In the genomic region with DNA sequence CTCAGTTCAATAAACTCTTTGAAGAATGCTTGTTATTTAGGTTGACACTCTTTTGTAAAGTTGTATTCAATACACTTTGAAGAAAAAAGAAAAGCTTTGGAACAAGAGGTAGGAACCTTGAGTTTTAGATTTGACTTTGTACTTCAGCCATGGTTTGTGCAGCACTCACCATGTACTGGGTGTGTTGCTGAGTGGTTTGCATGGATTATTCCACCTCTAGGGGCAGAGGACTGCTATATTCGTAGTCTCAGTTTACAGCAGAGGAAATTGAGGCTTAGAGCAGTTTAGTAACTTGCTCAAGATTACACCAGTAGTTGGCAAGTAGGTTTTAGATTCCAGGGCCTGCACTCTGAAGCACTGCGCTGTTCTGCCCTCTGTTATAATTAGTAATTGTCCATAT, we compare ENCODE assay signal across 13 cellular contexts.
DNase-seq lines count a peak whose midpoint lies in the region; ATAC-seq and TF ChIP-seq lines count a peak whose summit lies in the region.
"Had no signal": no experiment of that assay in that cellular context is flagged by ENCODE, and none has a peak within 500 bp of the region (broad histone marks: within the 10 kb centered on the region; RNA-seq: fewer than 3 reads in every experiment).

No MANE protein-coding gene starts in this region.

- no peak for TF ChIP-seq EP300 in SK-N-SH (IDR thresholded peaks at IDR 0.05; ENCODE audit: borderline replicate concordance in 1 of 2, low read depth in 1 of 2, low read length in 1 of 2)

- H3K4me3 ChIP-seq in right atrium auricular region: no peak overlapping the region
- no peak overlapping the region for H3K4me3 ChIP-seq in SK-N-SH (ENCODE audit: low read depth in 2 of 2, low read length in 1 of 2)
- H3K4me3 ChIP-seq: thyroid gland had no signal

- H3K27me3 ChIP-seq in right atrium auricular region (no peaks in the 10 kb centered on the region), SK-N-SH (ENCODE audit: insufficient read depth) (no peaks in the 10 kb centered on the region)
- H3K27me3 ChIP-seq: thyroid gland had no signal

- peaks cover 30% of the 10 kb centered on the region; the same call in 1 of the 2 replicates for H3K79me2 ChIP-seq in SK-N-SH (ENCODE audit: insufficient read depth)

- no peaks in the 10 kb centered on the region for H3F3A ChIP-seq in SK-N-SH (replicated peaks; ENCODE audit: insufficient read depth)

- no peak overlapping the region for H3K4me2 ChIP-seq in SK-N-SH
- H3K4me2 ChIP-seq: KMS-11 had no signal

- ATAC-seq in Right ventricle myocardium superior (ENCODE audit: poor library complexity) (peak; percentile 38), left ventricle myocardium superior (peak; percentile 37), GM21825 (IDR thresholded peaks at IDR 0.05; ENCODE audit: unreplicated experiment) (no peak)

- peaks cover 3% of the 10 kb centered on the region for H3K9me3 Mint-ChIP-seq in type B pancreatic cell

- H3K4me3 Mint-ChIP-seq in type B pancreatic cell: no peak overlapping the region

- POLR2A ChIA-PET in SK-N-SH (lab: Yijun Ruan, JAX): no interaction called here

- H3K36me3 ChIP-seq in right atrium auricular region (no peaks in the 10 kb centered on the region), SK-N-SH (replicated peaks in 1 of 2; ENCODE audit: control insufficient read depth in 1 of 2, insufficient read depth in 2 of 2, low read length in 1 of 2) (no peaks in the 10 kb centered on the region)
- H3K36me3 ChIP-seq: thyroid gland had no signal

- H3K27ac Mint-ChIP-seq in type B pancreatic cell: no peak overlapping the region

- no peaks in the 10 kb centered on the region for H3K4me1 Mint-ChIP-seq in type B pancreatic cell (ENCODE audit: unreplicated experiment)

- H3K9ac ChIP-seq in SK-N-SH: no peak overlapping the region
- H3K9ac ChIP-seq: KMS-11 had no signal

- no peak for TF ChIP-seq CTCF in right atrium auricular region (IDR thresholded peaks at IDR 0.05)
- peak; percentile 13; the same call in 1 of the 2 replicates for TF ChIP-seq CTCF in SK-N-SH (IDR thresholded peaks at IDR 0.05)
- peak; percentile 47 for TF ChIP-seq CTCF in type B pancreatic cell (conservative IDR thresholded peaks at IDR 0.05)

- H2AFZ ChIP-seq in SK-N-SH (ENCODE audit: low read depth): no peak overlapping the region

- no peak for TF ChIP-seq RAD21 in SK-N-SH (IDR thresholded peaks at IDR 0.05; ENCODE audit: low read length)

- no peaks in the 10 kb centered on the region for H3K27me3 Mint-ChIP-seq in type B pancreatic cell

- peaks cover 0 to 6% of the 10 kb centered on the region in 2 donors for H3K4me1 ChIP-seq in right atrium auricular region
- no peaks in the 10 kb centered on the region for H3K4me1 ChIP-seq in SK-N-SH (ENCODE audit: control insufficient read depth in 1 of 2, insufficient read depth in 2 of 2, low read depth in 1 of 2, low read length in 1 of 2)

- H3K9me3 ChIP-seq in right atrium auricular region: no peaks in the 10 kb centered on the region
- H3K9me3 ChIP-seq in SK-N-SH: no peaks in the 10 kb centered on the region
- H3K9me3 ChIP-seq: thyroid gland had no signal

- DNase-seq in Right ventricle myocardium superior: no peak
- DNase-seq in right atrium auricular region (ENCODE audit: low spot score): no peak
- no peak for DNase-seq in SK-N-SH
- no peak for DNase-seq in left ventricle myocardium superior
- DNase-seq in type B pancreatic cell (ENCODE audit: extremely low spot score, unreplicated experiment): no peak
- DNase-seq in effector CD8-positive, alpha-beta T cell (lab: John Stamatoyannopoulos, UW): no peak
- DNase-seq in SW480 (ENCODE audit: low spot score): no peak
- DNase-seq: aorta, DMS79 treated with DMSO at 0.1 percent for 48 hours, thyroid gland had no signal

- no peak overlapping the region for H3K27ac ChIP-seq in right atrium auricular region
- no peak overlapping the region for H3K27ac ChIP-seq in SK-N-SH (ENCODE audit: low read depth in 2 of 2, low read length in 1 of 2)
- H3K27ac ChIP-seq: KMS-11, thyroid gland, VCaP had no signal

- intact Hi-C loops in Right ventricle myocardium superior (cut with DNase I) (no loop called here), left ventricle myocardium superior (cut with micrococcal nuclease) (no loop called here)

- no peaks in the 10 kb centered on the region for H3K9me2 ChIP-seq in SK-N-SH

- H4K20me1 ChIP-seq in SK-N-SH (ENCODE audit: insufficient read depth): peaks cover 4% of the 10 kb centered on the region; the same call in 1 of the 2 replicates

- CTCF ChIA-PET in SK-N-SH (lab: Yijun Ruan, JAX): interaction anchor here (1.8 kb wide), 1 partner anchor 88 kb away, joined by 4 read pairs; no protein-coding TSS in a partner anchor

- 83% methylated on average over 2 of the region's 2 CpGs for WGBS in SK-N-SH (ENCODE audit: low lambda C conversion rate)

- H3K36me3 Mint-ChIP-seq in type B pancreatic cell: peaks cover 9% of the 10 kb centered on the region

TF ChIP-seq in SK-N-SH, 30 proteins besides CTCF, POLR2A, EP300 and RAD21:
- TF ChIP-seq TEAD4 (IDR thresholded peaks at IDR 0.05; ENCODE audit: borderline replicate concordance, insufficient read depth) (no peak), NRF1 (IDR thresholded peaks at IDR 0.05; ENCODE audit: low read depth, low read length) (no peak), RCOR1 (IDR thresholded peaks at IDR 0.05; ENCODE audit: low read length) (no peak), GATA2 (CRISPR knock-in tag; IDR thresholded peaks at IDR 0.05) (no peak), YY1 (IDR thresholded peaks at IDR 0.05; ENCODE audit: low read depth) (no peak), FOSL2 (IDR thresholded peaks at IDR 0.05; ENCODE audit: borderline replicate concordance, low read depth) (no peak), JUND (IDR thresholded peaks at IDR 0.05) (no peak), GABPA (IDR thresholded peaks at IDR 0.05; ENCODE audit: low read depth) (no peak)
TF ChIP-seq in SK-N-SH: peak in this region for 0.

Comparison
In these comparisons a context has a peak if more than half of its experiments do, and no peak if none do; other contexts are left out.
1. CTCF ChIP-seq: peak in SK-N-SH (single experiment) and type B pancreatic cell (single experiment); none in right atrium auricular region (0 of 2).